Comparison of ENCODE assay signal across 21 cellular contexts in genomic region chr3:50218448-50218847, GRCh38. TPM values are rescaled to one million over a fixed set of nuclear protein-coding genes. Genes with fewer than 3 reads are reported as not detected.
DNase-seq lines count a peak whose midpoint lies in the region; ATAC-seq, FAIRE-seq and TF ChIP-seq lines count a peak whose summit lies in the region.
"Had no signal": no experiment of that assay in that cellular context is flagged by ENCODE, and none has a peak within 500 bp of the region (broad histone marks: within the 10 kb centered on the region; RNA-seq: fewer than 3 reads in every experiment).

No MANE protein-coding gene starts in this region.

- H3K9me3 ChIP-seq in HepG2 (ENCODE audit: low read length), result no peaks in the 10 kb centered on the region
- no peaks in the 10 kb centered on the region for H3K9me3 ChIP-seq in gastrocnemius medialis

- in situ Hi-C loops in HepG2 (cut with HindIII; ENCODE audit: extremely low pct_ligation_motif_present, low pct_unique_long_range_greater_than_20kb) (no loop called here), gastrocnemius medialis (cut with MboI; ENCODE audit: low sequenced_read_pairs in 4 of 4) (no loop called here), KBM-7 (cut with MboI; ENCODE audit: low pct_unique_long_range_greater_than_20kb, low sequenced_read_pairs) (no loop called here)

- H3K36me3 ChIP-seq in HepG2 (replicated peaks in 1 of 2; ENCODE audit: control insufficient read depth in 1 of 2, insufficient read depth in 2 of 2, low read length in 2 of 2) (peaks cover 22 to 64% of the 10 kb centered on the region in 2 experiments), gastrocnemius medialis (no peaks in the 10 kb centered on the region)

- intact Hi-C loops in HepG2 (cut with micrococcal nuclease; ENCODE audit: unreplicated experiment), result no loop called here
- intact Hi-C loops in gastrocnemius medialis (cut with DNase I; ENCODE audit: low total_unique reads), result no loop called here

- no peaks in the 10 kb centered on the region for H3K79me2 ChIP-seq in HepG2 (ENCODE audit: insufficient read depth, low read length)

- ATAC-seq in HepG2 (no peak), gastrocnemius medialis (no peak), GM19395 (IDR thresholded peaks at IDR 0.05; ENCODE audit: unreplicated experiment) (no peak)

- DNase-seq in HepG2 (ENCODE audit: low spot score) (no peak), gastrocnemius medialis (no peak), KBM-7 (no peak)
- DNase-seq: C1 segment of cervical spinal cord; Calu3; CD4-positive, alpha-beta memory T cell; COR-L47; DMS53; DMS79 treated with DMSO at 0.1 percent for 48 hours; GF-D8; GOT3; H7; HCEC 1CT had no signal

- 99% methylated on average over 14 of the region's 17 CpGs for WGBS in HepG2 (ENCODE audit: low lambda C conversion rate)

- H3K9ac ChIP-seq in HepG2 (ENCODE audit: insufficient read depth, low read depth, low read length), result no peak overlapping the region

- TF ChIP-seq POLR2A in HepG2 (IDR thresholded peaks at IDR 0.05; ENCODE audit: insufficient read depth in 1 of 2, low read depth in 2 of 2, low read length in 2 of 2), result no peak
- TF ChIP-seq POLR2A in gastrocnemius medialis (IDR thresholded peaks at IDR 0.05), result no peak

- no peaks in the 10 kb centered on the region for H3K27me3 ChIP-seq in HepG2 (ENCODE audit: control insufficient read depth in 1 of 2, insufficient read depth in 2 of 2, low read length in 2 of 2)
- no peaks in the 10 kb centered on the region for H3K27me3 ChIP-seq in gastrocnemius medialis

- H4K20me1 ChIP-seq in HepG2 (ENCODE audit: insufficient read depth, low read length), result no peaks in the 10 kb centered on the region; the same call in 1 of the 2 replicates

- H3K27ac ChIP-seq in HepG2 (ENCODE audit: extremely low read length, insufficient read depth, low read length), result no peak overlapping the region
- peak overlapping the region; percentile 15 to 84 (median 44) for H3K27ac ChIP-seq in gastrocnemius medialis

- TF ChIP-seq RAD21 in HepG2 (CRISPR knock-in tag; IDR thresholded peaks at IDR 0.05), result no peak

- TF ChIP-seq CTCF in HepG2 (CRISPR knock-in tag; IDR thresholded peaks at IDR 0.05) (no peak), gastrocnemius medialis (IDR thresholded peaks at IDR 0.05 in 4 of 5, conservative IDR thresholded peaks at IDR 0.05 in 1 of 5) (no peak)

- H3K4me2 ChIP-seq in HepG2 (ENCODE audit: low read depth, low read length), result no peak overlapping the region

- H3K4me3 ChIP-seq in HepG2 (replicated peaks in 1 of 3; ENCODE audit: insufficient read depth in 1 of 3, low read depth in 2 of 3, low read length in 3 of 3) (no peak overlapping the region), gastrocnemius medialis (no peak overlapping the region)

- POLR2A ChIA-PET in HepG2 (lab: Yijun Ruan, JAX), result interaction anchor here (9.1 to 16.5 kb wide), 2 partner anchors 13 to 23 kb away, joined by 312 to 625 read pairs; partner anchors contain the start of gene SLC38A3

- no peak for FAIRE-seq in HepG2 (lab: Jason Lieb, UNC)
- FAIRE-seq: GM12891, GM18507 had no signal

- no peak for TF ChIP-seq EP300 in HepG2 (IDR thresholded peaks at IDR 0.05; ENCODE audit: low read depth in 2 of 2, low read length in 2 of 2)
- no peak for TF ChIP-seq EP300 in HepG2 (CRISPR knock-in tag; IDR thresholded peaks at IDR 0.05; ENCODE audit: borderline replicate concordance)

- CTCF ChIA-PET in HepG2 (lab: Yijun Ruan, JAX; ENCODE audit: low intra/inter-chr PET ratio, low total read pairs), result no interaction called here

- BruUV-seq in HepG2 (replicated peaks; lab: Mats Ljungman, UMichigan), result no TSS peak

- H3K4me1 ChIP-seq in HepG2 (ENCODE audit: insufficient read depth, low read length), result peaks cover 43% of the 10 kb centered on the region
- peaks cover 44 to 57% of the 10 kb centered on the region in 2 donors for H3K4me1 ChIP-seq in gastrocnemius medialis

- no peak overlapping the region for H2AFZ ChIP-seq in HepG2 (ENCODE audit: low read length)

RNA-seq across cellular contexts. Expression of gene SLC38A3, which starts 13.4 kb away (rescaled TPM):
- total RNA-seq in HepG2 (2016; rRNA removed; fragmentation: Illumina TruSeq; extraction: Trizol) (14.3 and 29.8 TPM in 2 replicates), gastrocnemius medialis (1 to 10 TPM; 1.9 to 8.9 (median 5.0) TPM)
- 9.4 and 12.0 TPM in 2 replicates for total RNA-seq in HepG2 (2016; cell fraction: cytosol; rRNA removed; fragmentation: Illumina TruSeq; extraction: Trizol; ENCODE audit: low read depth)
- total RNA-seq in HepG2 (2016; cell fraction: insoluble cytoplasmic fraction; rRNA removed; fragmentation: Illumina TruSeq; extraction: Trizol), result 14.3 and 31.3 TPM in 2 replicates
- 13.7 and 15.1 TPM in 2 replicates for total RNA-seq in HepG2 (2016; cell fraction: membrane; rRNA removed; fragmentation: Illumina TruSeq; extraction: Trizol)
- 51.2 and 60.9 TPM in 2 replicates for total RNA-seq in HepG2 (2016; cell fraction: nucleus; rRNA removed; fragmentation: Illumina TruSeq; extraction: Trizol)
- 164 and 247 TPM in 2 replicates for polyA plus RNA-seq in HepG2 (2011; rRNA removed)
- polyA plus RNA-seq in HepG2 (2011; cell fraction: cytosol; rRNA removed), result 69.6 and 77.8 TPM in 2 replicates
- polyA plus RNA-seq in HepG2 (2011; cell fraction: nucleus; rRNA removed), result 645 and 755 TPM in 2 replicates
- polyA plus RNA-seq in HepG2 (2012), result 101 and 126 TPM in 2 replicates
- polyA plus RNA-seq in HepG2 (2016; cell fraction: cytosol; fragmentation: Illumina TruSeq; extraction: Trizol; ENCODE audit: low read depth), result 7.3 and 7.5 TPM in 2 replicates
- polyA plus RNA-seq in HepG2 (2016; cell fraction: insoluble cytoplasmic fraction; fragmentation: Illumina TruSeq; extraction: Trizol; ENCODE audit: low read depth), result 17.2 and 22.9 TPM in 2 replicates
- 12.8 and 13.7 TPM in 2 replicates for polyA plus RNA-seq in HepG2 (2016; cell fraction: membrane; fragmentation: Illumina TruSeq; extraction: Trizol; ENCODE audit: low read depth)
- polyA plus RNA-seq in HepG2 (2016; cell fraction: nucleus; fragmentation: Illumina TruSeq; extraction: Trizol; ENCODE audit: insufficient read depth, low read depth), result 146 and 148 TPM in 2 replicates
- polyA minus RNA-seq in HepG2 (2011; rRNA and poly(A)+ RNA removed; ENCODE audit: low replicate concordance), result 0.14 and 257 TPM in 2 replicates
- polyA minus RNA-seq in HepG2 (2011; cell fraction: cytosol; rRNA and poly(A)+ RNA removed), result 61.1 and 83.0 TPM in 2 replicates
- polyA minus RNA-seq in HepG2 (2011; cell fraction: nucleus; rRNA and poly(A)+ RNA removed), result 113 and 140 TPM in 2 replicates
- total RNA-seq: A172; A673; Calu3; CD4-positive, alpha-beta memory T cell; Daoy had no signal
- polyA plus RNA-seq: CD4-positive, alpha-beta memory T cell had no signal

RNA-seq across cellular contexts. Expression of gene GNAI2, which starts 17.6 kb away (rescaled TPM):
- total RNA-seq in HepG2 (2016; rRNA removed; fragmentation: Illumina TruSeq; extraction: Trizol) (34.5 and 51.1 TPM in 2 replicates), gastrocnemius medialis (10 to 100 TPM; 26.7 to 67.8 (median 39.8) TPM)
- total RNA-seq in HepG2 (2016; cell fraction: cytosol; rRNA removed; fragmentation: Illumina TruSeq; extraction: Trizol; ENCODE audit: low read depth), result 26.6 and 32.1 TPM in 2 replicates
- total RNA-seq in HepG2 (2016; cell fraction: insoluble cytoplasmic fraction; rRNA removed; fragmentation: Illumina TruSeq; extraction: Trizol), result 33.4 and 51.3 TPM in 2 replicates
- 43.7 and 48.0 TPM in 2 replicates for total RNA-seq in HepG2 (2016; cell fraction: membrane; rRNA removed; fragmentation: Illumina TruSeq; extraction: Trizol)
- total RNA-seq in HepG2 (2016; cell fraction: nucleus; rRNA removed; fragmentation: Illumina TruSeq; extraction: Trizol), result 26.6 and 32.5 TPM in 2 replicates
- 66.1 and 66.2 TPM in 2 replicates for polyA plus RNA-seq in HepG2 (2011; rRNA removed)
- polyA plus RNA-seq in HepG2 (2011; cell fraction: cytosol; rRNA removed), result 64.5 and 77.2 TPM in 2 replicates
- polyA plus RNA-seq in HepG2 (2011; cell fraction: nucleus; rRNA removed), result 39.4 and 42.6 TPM in 2 replicates
- 25.4 and 25.9 TPM in 2 replicates for polyA plus RNA-seq in HepG2 (2012)
- 37.3 and 42.8 TPM in 2 replicates for polyA plus RNA-seq in HepG2 (2016; cell fraction: cytosol; fragmentation: Illumina TruSeq; extraction: Trizol; ENCODE audit: low read depth)
- polyA plus RNA-seq in HepG2 (2016; cell fraction: insoluble cytoplasmic fraction; fragmentation: Illumina TruSeq; extraction: Trizol; ENCODE audit: low read depth), result 57.1 and 66.6 TPM in 2 replicates
- 69.3 and 71.1 TPM in 2 replicates for polyA plus RNA-seq in HepG2 (2016; cell fraction: membrane; fragmentation: Illumina TruSeq; extraction: Trizol; ENCODE audit: low read depth)
- 73.5 and 75.3 TPM in 2 replicates for polyA plus RNA-seq in HepG2 (2016; cell fraction: nucleus; fragmentation: Illumina TruSeq; extraction: Trizol; ENCODE audit: insufficient read depth, low read depth)
- 111 and 236 TPM in 2 replicates for polyA minus RNA-seq in HepG2 (2011; rRNA and poly(A)+ RNA removed; ENCODE audit: low replicate concordance)
- 26.0 and 26.4 TPM in 2 replicates for polyA minus RNA-seq in HepG2 (2011; cell fraction: cytosol; rRNA and poly(A)+ RNA removed)
- 16.4 and 20.0 TPM in 2 replicates for polyA minus RNA-seq in HepG2 (2011; cell fraction: nucleus; rRNA and poly(A)+ RNA removed)

RNA-seq across cellular contexts. Expression of gene GNAT1, which starts 27.0 kb away (rescaled TPM):
- 0.15 TPM in 1 of 2 replicates, not detected in the other for total RNA-seq in HepG2 (2016; rRNA removed; fragmentation: Illumina TruSeq; extraction: Trizol)
- total RNA-seq in HepG2 (2016; cell fraction: cytosol; rRNA removed; fragmentation: Illumina TruSeq; extraction: Trizol; ENCODE audit: low read depth), result 1.8 and 2.0 TPM in 2 replicates
- 0.09 and 0.28 TPM in 2 replicates for total RNA-seq in HepG2 (2016; cell fraction: insoluble cytoplasmic fraction; rRNA removed; fragmentation: Illumina TruSeq; extraction: Trizol)
- total RNA-seq in HepG2 (2016; cell fraction: membrane; rRNA removed; fragmentation: Illumina TruSeq; extraction: Trizol), result 0.87 and 1.1 TPM in 2 replicates
- total RNA-seq in HepG2 (2016; cell fraction: nucleus; rRNA removed; fragmentation: Illumina TruSeq; extraction: Trizol), result 0.25 and 0.44 TPM in 2 replicates
- polyA plus RNA-seq in HepG2 (2011; rRNA removed), result 0.03 TPM in 1 of 2 replicates, not detected in the other
- not detected in 2 replicates for polyA plus RNA-seq in HepG2 (2011; cell fraction: cytosol; rRNA removed)
- 0.14 and 0.33 TPM in 2 replicates for polyA plus RNA-seq in HepG2 (2011; cell fraction: nucleus; rRNA removed)
- polyA plus RNA-seq in HepG2 (2012), result 0.08 TPM in 1 of 2 replicates, not detected in the other
- polyA plus RNA-seq in HepG2 (2016; cell fraction: cytosol; fragmentation: Illumina TruSeq; extraction: Trizol; ENCODE audit: low read depth), result not detected in 2 replicates
- not detected in 2 replicates for polyA plus RNA-seq in HepG2 (2016; cell fraction: insoluble cytoplasmic fraction; fragmentation: Illumina TruSeq; extraction: Trizol; ENCODE audit: low read depth)
- polyA plus RNA-seq in HepG2 (2016; cell fraction: membrane; fragmentation: Illumina TruSeq; extraction: Trizol; ENCODE audit: low read depth), result not detected in 2 replicates
- 0.31 TPM in 1 of 2 replicates, not detected in the other for polyA plus RNA-seq in HepG2 (2016; cell fraction: nucleus; fragmentation: Illumina TruSeq; extraction: Trizol; ENCODE audit: insufficient read depth, low read depth)
- polyA minus RNA-seq in HepG2 (2011; rRNA and poly(A)+ RNA removed; ENCODE audit: low replicate concordance), result 0.47 and 2.3 TPM in 2 replicates
- polyA minus RNA-seq in HepG2 (2011; cell fraction: cytosol; rRNA and poly(A)+ RNA removed), result 0.26 TPM in 1 of 2 replicates, not detected in the other
- 1.2 and 1.5 TPM in 2 replicates for polyA minus RNA-seq in HepG2 (2011; cell fraction: nucleus; rRNA and poly(A)+ RNA removed)
- not detected for total RNA-seq in gastrocnemius medialis
- total RNA-seq: A172; A673; Calu3; CD4-positive, alpha-beta memory T cell; Daoy; G401; H7 had no signal
- polyA plus RNA-seq: BJ; CD4-positive, alpha-beta memory T cell had no signal

RNA-seq across cellular contexts. Expression of gene SEMA3B, which starts 50.5 kb away (rescaled TPM):
- total RNA-seq in HepG2 (2016; rRNA removed; fragmentation: Illumina TruSeq; extraction: Trizol), result 25.6 and 93.2 TPM in 2 replicates
- 12.3 and 13.3 TPM in 2 replicates for total RNA-seq in HepG2 (2016; cell fraction: cytosol; rRNA removed; fragmentation: Illumina TruSeq; extraction: Trizol; ENCODE audit: low read depth)
- total RNA-seq in HepG2 (2016; cell fraction: insoluble cytoplasmic fraction; rRNA removed; fragmentation: Illumina TruSeq; extraction: Trizol), result 23.5 and 94.1 TPM in 2 replicates
- 18.0 and 19.0 TPM in 2 replicates for total RNA-seq in HepG2 (2016; cell fraction: membrane; rRNA removed; fragmentation: Illumina TruSeq; extraction: Trizol)
- 106 and 120 TPM in 2 replicates for total RNA-seq in HepG2 (2016; cell fraction: nucleus; rRNA removed; fragmentation: Illumina TruSeq; extraction: Trizol)
- polyA plus RNA-seq in HepG2 (2011; rRNA removed), result 158 and 173 TPM in 2 replicates
- 99.8 and 199 TPM in 2 replicates for polyA plus RNA-seq in HepG2 (2011; cell fraction: cytosol; rRNA removed)
- polyA plus RNA-seq in HepG2 (2011; cell fraction: nucleus; rRNA removed), result 824 and 1,487 TPM in 2 replicates
- polyA plus RNA-seq in HepG2 (2012), result 48.8 and 75.5 TPM in 2 replicates
- 10.5 and 10.8 TPM in 2 replicates for polyA plus RNA-seq in HepG2 (2016; cell fraction: cytosol; fragmentation: Illumina TruSeq; extraction: Trizol; ENCODE audit: low read depth)
- 26.4 and 37.1 TPM in 2 replicates for polyA plus RNA-seq in HepG2 (2016; cell fraction: insoluble cytoplasmic fraction; fragmentation: Illumina TruSeq; extraction: Trizol; ENCODE audit: low read depth)
- 15.3 and 17.6 TPM in 2 replicates for polyA plus RNA-seq in HepG2 (2016; cell fraction: membrane; fragmentation: Illumina TruSeq; extraction: Trizol; ENCODE audit: low read depth)
- 390 and 409 TPM in 2 replicates for polyA plus RNA-seq in HepG2 (2016; cell fraction: nucleus; fragmentation: Illumina TruSeq; extraction: Trizol; ENCODE audit: insufficient read depth, low read depth)
- 84.6 and 160 TPM in 2 replicates for polyA minus RNA-seq in HepG2 (2011; rRNA and poly(A)+ RNA removed; ENCODE audit: low replicate concordance)
- polyA minus RNA-seq in HepG2 (2011; cell fraction: cytosol; rRNA and poly(A)+ RNA removed), result 55.4 and 70.0 TPM in 2 replicates
- polyA minus RNA-seq in HepG2 (2011; cell fraction: nucleus; rRNA and poly(A)+ RNA removed), result 81.1 and 108 TPM in 2 replicates
- 1 to 10 TPM; 1.7 to 3.1 (median 2.1) TPM for total RNA-seq in gastrocnemius medialis
- polyA plus RNA-seq: CD4-positive, alpha-beta memory T cell had no signal
